35 cellular contexts compared by ENCODE assay signal in genomic region chr19:47891622-47891922, GRCh38. TPM values are rescaled to one million over a fixed set of nuclear protein-coding genes. Genes with fewer than 3 reads are reported as not detected.
DNase-seq lines count a peak whose midpoint lies in the region; ATAC-seq and TF ChIP-seq lines count a peak whose summit lies in the region.
"Had no signal": no experiment of that assay in that cellular context is flagged by ENCODE, and none has a peak within 500 bp of the region (broad histone marks: within the 10 kb centered on the region; RNA-seq: fewer than 3 reads in every experiment).

No MANE protein-coding gene starts in this region.

- peaks cover 1% of the 10 kb centered on the region for H3K36me3 Mint-ChIP-seq in progenitor cell of endocrine pancreas (ENCODE audit: insufficient read depth)
- H3K36me3 Mint-ChIP-seq: activated CD4-positive, alpha-beta memory T cell treated with anti-CD3 and anti-CD28 coated beads for 36 hours; brain; IgD-negative memory B cell; immature natural killer cell had no signal

- H3K9ac ChIP-seq in SK-N-MC (ENCODE audit: insufficient read length) (peak overlapping the region; percentile 69), liver (ENCODE audit: low read depth in 1 of 2, low read length in 2 of 2) (peak overlapping the region in 1 of 2 donors; percentile 66), colonic mucosa (ENCODE audit: low read depth in 2 of 2, low read length in 2 of 2) (no peak overlapping the region)
- H3K9ac ChIP-seq: BLaER1 treated with 17β-estradiol and CSF1 and Interleukin-3, amounts not matched to agents 10 nM and 100 nM had no signal

- H3K27ac Mint-ChIP-seq in progenitor cell of endocrine pancreas: peak overlapping the region; percentile 21
- H3K27ac Mint-ChIP-seq: activated B cell treated with CpG ODN at 0.5 μM for 24 hours; activated CD4-positive, alpha-beta memory T cell treated with anti-CD3 and anti-CD28 coated beads for 36 hours; immature natural killer cell had no signal

- peaks cover 10% of the 10 kb centered on the region for H3K4me1 Mint-ChIP-seq in progenitor cell of endocrine pancreas (ENCODE audit: low read depth)
- H3K4me1 Mint-ChIP-seq: activated B cell treated with CpG ODN at 0.5 μM for 24 hours, brain, IgD-negative memory B cell, immature natural killer cell had no signal

- 56% methylated on average over 2 of the region's 2 CpGs for WGBS in liver

- intact Hi-C loops in colonic mucosa (cut with DNase I): no loop called here

- no peaks in the 10 kb centered on the region for H3K9me3 Mint-ChIP-seq in progenitor cell of endocrine pancreas (ENCODE audit: low read depth)
- H3K9me3 Mint-ChIP-seq: immature natural killer cell had no signal

- no peak overlapping the region for H3K4me3 Mint-ChIP-seq in progenitor cell of endocrine pancreas (ENCODE audit: low read depth)
- H3K4me3 Mint-ChIP-seq: activated B cell treated with CpG ODN at 0.5 μM for 24 hours; activated CD4-positive, alpha-beta memory T cell treated with anti-CD3 and anti-CD28 coated beads for 36 hours; brain; IgD-negative memory B cell; immature natural killer cell had no signal

- ATAC-seq in GM18502 (IDR thresholded peaks at IDR 0.05; ENCODE audit: poor library complexity, unreplicated experiment): no peak
- ATAC-seq: left ventricle myocardium superior, Right ventricle myocardium inferior had no signal

- no peak for TF ChIP-seq CTCF in BE2C (IDR thresholded peaks at IDR 0.05; ENCODE audit: low read depth, low read length)
- no peak for TF ChIP-seq CTCF in liver (IDR thresholded peaks at IDR 0.05; ENCODE audit: low read depth, low read length, missing input control)
- TF ChIP-seq CTCF in progenitor cell of endocrine pancreas (IDR thresholded peaks at IDR 0.05; ENCODE audit: unreplicated experiment): no peak
- TF ChIP-seq CTCF in colonic mucosa (IDR thresholded peaks at IDR 0.05): no peak

- no peaks in the 10 kb centered on the region for H3K9me3 ChIP-seq in BE2C
- peaks cover 2% of the 10 kb centered on the region; the same call in 1 of the 2 replicates for H3K9me3 ChIP-seq in SK-N-MC (ENCODE audit: low read depth, low read length)
- H3K9me3 ChIP-seq in liver (ENCODE audit: control insufficient read depth in 4 of 4, low read length in 3 of 4): peaks cover 0 to 3% (median 2%) of the 10 kb centered on the region in 4 donors
- no peaks in the 10 kb centered on the region for H3K9me3 ChIP-seq in colonic mucosa
- H3K9me3 ChIP-seq: HAP-1, mucosa of descending colon, vagina had no signal

- H3K27ac ChIP-seq in SK-N-MC (peak overlapping the region; percentile 95), liver (ENCODE audit: low read depth in 1 of 2, low read length in 2 of 2) (peak overlapping the region; percentile 58 to 70), colonic mucosa (no peak overlapping the region)
- H3K27ac ChIP-seq: BLaER1 treated with 17β-estradiol and CSF1 and Interleukin-3, amounts not matched to agents 10 nM and 100 nM; esophagus muscularis mucosa; vagina had no signal

- no peaks in the 10 kb centered on the region for H3K36me3 ChIP-seq in BE2C
- H3K36me3 ChIP-seq in SK-N-MC (ENCODE audit: insufficient read depth, low read length): no peaks in the 10 kb centered on the region
- H3K36me3 ChIP-seq in liver (ENCODE audit: control insufficient read depth in 4 of 4, insufficient read depth in 3 of 4, low read depth in 1 of 4, low read length in 3 of 4): no peaks in the 10 kb centered on the region
- no peaks in the 10 kb centered on the region for H3K36me3 ChIP-seq in colonic mucosa
- H3K36me3 ChIP-seq: BLaER1 treated with 17β-estradiol and CSF1 and Interleukin-3, amounts not matched to agents 10 nM and 100 nM; esophagus muscularis mucosa; HAP-1; vagina had no signal

- no peak overlapping the region for H3K4me3 ChIP-seq in BE2C (ENCODE audit: low read depth, low read length)
- peak overlapping the region; percentile 36; the same call in 1 of the 2 replicates for H3K4me3 ChIP-seq in SK-N-MC
- H3K4me3 ChIP-seq in liver (ENCODE audit: low read depth in 1 of 3, low read length in 3 of 3): no peak overlapping the region
- no peak overlapping the region for H3K4me3 ChIP-seq in colonic mucosa
- H3K4me3 ChIP-seq: BLaER1 treated with 17β-estradiol and CSF1 and Interleukin-3, amounts not matched to agents 10 nM and 100 nM; esophagus muscularis mucosa; HAP-1; mucosa of descending colon; vagina had no signal

- DNase-seq in BE2C: peak; percentile 25
- peak; percentile 14 for DNase-seq in SK-N-MC (ENCODE audit: low read depth, low spot score)
- DNase-seq in progenitor cell of endocrine pancreas (ENCODE audit: low spot score, unreplicated experiment): no peak
- no peak for DNase-seq in DMS79 (lab: John Stamatoyannopoulos, UW)
- no peak for DNase-seq in colonic mucosa
- DNase-seq in dermis blood vessel endothelial cell: no peak
- DNase-seq: ACHN; activated B cell treated with CpG ODN at 0.5 μM for 24 hours; activated CD4-positive, alpha-beta memory T cell treated with anti-CD3 and anti-CD28 coated beads for 36 hours; activated CD8-positive, alpha-beta memory T cell treated with anti-CD3 and anti-CD28 coated beads, Interleukin-2, amount 50 U/mL, for 48 hours; activated gamma-delta T cell; Calu3; effector memory CD4-positive, alpha-beta T cell; EL; foreskin melanocyte; immature natural killer cell; left ventricle myocardium superior; mucosa of descending colon; NCI-H1092 treated with DMSO at 0.1 percent for 48 hours; NCI-H2029; NCI-H2227 treated with DMSO at 0.1 percent for 48 hours; NCI-H748 treated with DMSO at 0.1 percent for 48 hours; stimulated activated CD4-positive, alpha-beta T cell treated with anti-CD3 and anti-CD28 coated beads, Interleukin-1b, Interleukin-23, amount 100 ng/mL, for 48 hours; substantia nigra had no signal

- TF ChIP-seq RAD21 in liver (IDR thresholded peaks at IDR 0.05): no peak

- no peaks in the 10 kb centered on the region for H3K27me3 Mint-ChIP-seq in progenitor cell of endocrine pancreas
- H3K27me3 Mint-ChIP-seq: activated B cell treated with CpG ODN at 0.5 μM for 24 hours had no signal

- peaks cover 4% of the 10 kb centered on the region for H3K4me1 ChIP-seq in BE2C
- H3K4me1 ChIP-seq in liver (ENCODE audit: control insufficient read depth in 4 of 4, insufficient read depth in 4 of 4, low read length in 3 of 4): peaks cover 5 to 26% (median 15%) of the 10 kb centered on the region in 4 donors
- no peaks in the 10 kb centered on the region for H3K4me1 ChIP-seq in colonic mucosa
- H3K4me1 ChIP-seq: BLaER1 treated with 17β-estradiol and CSF1 and Interleukin-3, amounts not matched to agents 10 nM and 100 nM; esophagus muscularis mucosa; HAP-1; vagina had no signal

- H3K27me3 ChIP-seq in BE2C (no peaks in the 10 kb centered on the region), liver (ENCODE audit: control insufficient read depth in 4 of 4, insufficient read depth in 4 of 4, low read length in 3 of 4) (no peaks in the 10 kb centered on the region), colonic mucosa (no peaks in the 10 kb centered on the region)
- H3K27me3 ChIP-seq: BLaER1 treated with 17β-estradiol and CSF1 and Interleukin-3, amounts not matched to agents 10 nM and 100 nM; vagina had no signal

TF ChIP-seq in liver, 16 proteins besides CTCF, POLR2A, EP300 and RAD21:
- TF ChIP-seq FOXA2 (IDR thresholded peaks at IDR 0.05) (no peak), NR2F2 (IDR thresholded peaks at IDR 0.05) (no peak)

RNA-seq across cellular contexts. Expression of gene SULT2A1, which starts 5.5 kb away (rescaled TPM):
- not detected for polyA plus RNA-seq in BE2C (2012; ENCODE audit: insufficient read depth, insufficient read length, low read depth)
- 100 to 1,000 TPM in 1 of 2 donors, 10 to 100 TPM in 1; 22.9 to 655 TPM for total RNA-seq in liver
- polyA plus RNA-seq in liver: 100 to 1,000 TPM; 726 to 892 TPM
- total RNA-seq in progenitor cell of endocrine pancreas: not detected in 2 replicates
- 1 to 10 TPM in 1 of 2 donors, under 1 TPM in 1; 0.64 to 1.1 TPM for total RNA-seq in colonic mucosa
- not detected in 2 replicates for total RNA-seq in dermis blood vessel endothelial cell
- total RNA-seq: activated B cell treated with CpG ODN at 0.5 μM for 24 hours; activated CD4-positive, alpha-beta memory T cell treated with anti-CD3 and anti-CD28 coated beads for 36 hours; Calu3; esophagus muscularis mucosa; left ventricle myocardium superior; posterior vena cava; Right ventricle myocardium inferior had no signal
- polyA plus RNA-seq: IgD-negative memory B cell, immature natural killer cell, neural cell had no signal

RNA-seq across cellular contexts. Expression of gene TPRX2, which starts 32.5 kb away (rescaled TPM):
- not detected for polyA plus RNA-seq in BE2C (2012; ENCODE audit: insufficient read depth, insufficient read length, low read depth)
- not detected for total RNA-seq in liver
- polyA plus RNA-seq in liver: not detected
- not detected in 2 replicates for total RNA-seq in progenitor cell of endocrine pancreas
- total RNA-seq in colonic mucosa: not detected
- not detected in 2 replicates for total RNA-seq in dermis blood vessel endothelial cell
- total RNA-seq: activated B cell treated with CpG ODN at 0.5 μM for 24 hours; activated CD4-positive, alpha-beta memory T cell treated with anti-CD3 and anti-CD28 coated beads for 36 hours; Calu3; esophagus muscularis mucosa; left ventricle myocardium superior; mucosa of descending colon; posterior vena cava; Right ventricle myocardium inferior; vagina had no signal
- polyA plus RNA-seq: IgD-negative memory B cell, immature natural killer cell, neural cell had no signal

Comparison
In these comparisons a context has a peak if more than half of its experiments do, and no peak if none do; other contexts are left out.
1. DNase-seq: peak in BE2C (single experiment) and SK-N-MC (single experiment); none in progenitor cell of endocrine pancreas (single experiment), DMS79 (single experiment), colonic mucosa (single experiment) and dermis blood vessel endothelial cell (single experiment).
2. RNA of gene SULT2A1, which starts 5.5 kb away (total RNA-seq): 22.9 to 655 TPM in liver; 0.64 to 1.1 TPM in colonic mucosa, not detected in progenitor cell of endocrine pancreas and not detected in dermis blood vessel endothelial cell; every median in the first group is over 10 times any median in the second.